ENCODE assay signal across 1 cellular context in the genomic region with DNA sequence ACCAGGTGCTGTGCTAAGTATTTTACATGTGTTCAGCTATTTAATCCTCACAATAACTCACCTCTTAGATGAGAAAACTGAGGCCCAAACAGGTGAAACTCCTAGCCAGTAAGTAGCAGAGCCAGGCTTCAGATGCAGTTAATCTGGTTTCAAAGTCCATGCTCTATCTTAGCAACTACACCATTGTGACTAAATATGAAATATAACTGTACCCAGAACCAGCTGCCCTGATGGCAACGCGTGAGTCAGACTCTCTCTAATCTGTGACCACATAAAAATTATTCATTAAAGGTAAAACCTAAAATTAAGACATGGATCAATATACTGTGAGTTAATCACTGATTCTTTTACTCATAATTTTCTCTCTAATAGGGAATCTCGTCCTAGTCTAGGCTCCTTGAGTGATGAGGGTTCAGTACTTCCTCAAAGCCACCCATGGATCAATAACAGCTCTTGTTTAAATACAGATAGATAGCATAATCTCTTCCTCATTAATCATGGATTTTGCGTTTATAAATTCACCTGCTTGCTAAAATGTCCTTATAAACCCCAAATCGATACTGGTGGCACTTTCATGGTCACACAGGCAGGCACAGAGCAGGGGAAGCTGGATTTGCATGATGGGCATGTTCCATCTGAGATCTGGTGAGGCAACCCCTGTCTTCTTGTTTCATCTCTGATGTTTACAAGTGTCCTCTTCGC. TPM values are rescaled to one million over a fixed set of nuclear protein-coding genes. Genes with fewer than 3 reads are reported as not detected.
"Had no signal": no experiment of that assay in that cellular context is flagged by ENCODE, and none has a peak within 500 bp of the region (broad histone marks: within the 10 kb centered on the region; RNA-seq: fewer than 3 reads in every experiment).

No MANE protein-coding gene starts in this region.

RNA-seq across cellular contexts. Expression of a gene that starts 50.7 kb away (rescaled TPM):
- polyA plus RNA-seq: SK-N-SH had no signal
